16 cellular contexts compared by ENCODE assay signal in genomic region chr10:90906596-90906995, GRCh38. TPM values are rescaled to one million over a fixed set of nuclear protein-coding genes. Genes with fewer than 3 reads are reported as not detected.
A peak's percentile ranks its signal among the peaks of the same experiment; 100 is the strongest.
DNase-seq lines count a peak whose midpoint lies in the region; ATAC-seq lines count a peak whose summit lies in the region.
"Had no signal": no experiment of that assay in that cellular context is flagged by ENCODE, and none has a peak within 500 bp of the region (broad histone marks: within the 10 kb centered on the region; RNA-seq: fewer than 3 reads in every experiment).

No MANE protein-coding gene starts in this region.

- DNase-seq in activated CD4-positive, alpha-beta T cell treated with anti-CD3 and anti-CD28 coated beads for 36 hours: peak; percentile 8
- DNase-seq in activated CD4-positive, alpha-beta T cell treated with anti-CD3 and anti-CD28 coated beads, Interleukin-2, amount 50 U/mL, for 4 hours: no peak
- DNase-seq in activated naive CD4-positive, alpha-beta T cell treated with anti-CD3 and anti-CD28 coated beads, Interleukin-2, amount 50 U/mL, for 72 hours (ENCODE audit: low spot score in 2 of 2): peak in 1 of 2 donors; percentile 3
- DNase-seq in activated naive CD4-positive, alpha-beta T cell treated with anti-CD3 and anti-CD28 coated beads for 36 hours: no peak
- no peak for DNase-seq in activated T-helper 2 cell treated with anti-CD3 and anti-CD28 coated beads, Interferon-gamma antibody, Interleukin-2, Interleukin-4, amounts not matched to agents 10 μg/mL and 5 μg/mL and 100 μg/mL, durations not matched to agents 14 hours and 24 hours and 36 hours (ENCODE audit: low spot score)
- DNase-seq: AML-193; Caco-2; CD8-positive, alpha-beta memory T cell; DND-41; GDM1; HFFc6 had no signal

- no peak overlapping the region for H3K4me3 Mint-ChIP-seq in activated CD4-positive, alpha-beta T cell treated with anti-CD3 and anti-CD28 coated beads for 36 hours
- H3K4me3 Mint-ChIP-seq in activated naive CD4-positive, alpha-beta T cell treated with anti-CD3 and anti-CD28 coated beads for 36 hours: no peak overlapping the region
- no peak overlapping the region for H3K4me3 Mint-ChIP-seq in activated T-helper 2 cell treated with anti-CD3 and anti-CD28 coated beads, Interferon-gamma antibody, Interleukin-2, Interleukin-4, amounts not matched to agents 10 μg/mL and 5 μg/mL and 100 μg/mL, durations not matched to agents 14 hours and 24 hours and 36 hours (ENCODE audit: low read depth)
- no peak overlapping the region for H3K4me3 Mint-ChIP-seq in stimulated activated naive CD8-positive, alpha-beta T cell treated with anti-CD3 and anti-CD28 coated beads, Interleukin-15, Interleukin-2, amounts not matched to agents 100 ng/mL and 50 ng/mL, for 24 hours
- H3K4me3 Mint-ChIP-seq: CD8-positive, alpha-beta memory T cell; HFFc6 had no signal

- ATAC-seq in activated CD4-positive, alpha-beta T cell treated with anti-CD3 and anti-CD28 coated beads for 36 hours: peak; percentile 60
- ATAC-seq in activated naive CD4-positive, alpha-beta T cell treated with anti-CD3 and anti-CD28 coated beads, Interleukin-2, amount 50 U/mL, for 72 hours: peak; percentile 58 to 79
- ATAC-seq in GM19324 (IDR thresholded peaks at IDR 0.05; ENCODE audit: low FRiP score, unreplicated experiment): no peak
- no peak for ATAC-seq in HG03095 (IDR thresholded peaks at IDR 0.05; ENCODE audit: unreplicated experiment)

- peaks cover 1% of the 10 kb centered on the region for H3K9me3 Mint-ChIP-seq in activated CD4-positive, alpha-beta T cell treated with anti-CD3 and anti-CD28 coated beads for 36 hours (ENCODE audit: low read depth)
- H3K9me3 Mint-ChIP-seq in activated naive CD4-positive, alpha-beta T cell treated with anti-CD3 and anti-CD28 coated beads, Interleukin-2, amount 50 U/mL, for 72 hours: peaks cover 5 to 8% of the 10 kb centered on the region in 2 donors
- H3K9me3 Mint-ChIP-seq in activated naive CD4-positive, alpha-beta T cell treated with anti-CD3 and anti-CD28 coated beads for 36 hours: no peaks in the 10 kb centered on the region
- no peaks in the 10 kb centered on the region for H3K9me3 Mint-ChIP-seq in activated T-helper 2 cell treated with anti-CD3 and anti-CD28 coated beads, Interferon-gamma antibody, Interleukin-2, Interleukin-4, amounts not matched to agents 10 μg/mL and 5 μg/mL and 100 μg/mL, durations not matched to agents 14 hours and 24 hours and 36 hours
- no peaks in the 10 kb centered on the region for H3K9me3 Mint-ChIP-seq in stimulated activated naive CD8-positive, alpha-beta T cell treated with anti-CD3 and anti-CD28 coated beads, Interleukin-15, Interleukin-2, amounts not matched to agents 100 ng/mL and 50 ng/mL, for 24 hours
- H3K9me3 Mint-ChIP-seq: CD8-positive, alpha-beta memory T cell; HFFc6 had no signal

- POLR2A ChIA-PET in activated CD4-positive, alpha-beta T cell treated with anti-CD3 and anti-CD28 coated beads for 36 hours (lab: Charles Lee): no interaction called here

- intact Hi-C loops in activated CD4-positive, alpha-beta T cell treated with anti-CD3 and anti-CD28 coated beads for 36 hours (cut with DNase I, micrococcal nuclease): loop anchor here in 1 of 2 experiments (10.0 kb wide), 1 partner anchor 888 kb away; the partner anchor contains the start of gene TNKS2
- intact Hi-C loops in activated naive CD4-positive, alpha-beta T cell treated with anti-CD3 and anti-CD28 coated beads for 36 hours (cut with micrococcal nuclease): loop anchor here (2.0 kb wide), 1 partner anchor 34 kb away; no protein-coding TSS in a partner anchor
- intact Hi-C loops in activated T-helper 2 cell treated with anti-CD3 and anti-CD28 coated beads, Interferon-gamma antibody, Interleukin-2, Interleukin-4, amounts not matched to agents 10 μg/mL and 5 μg/mL and 100 μg/mL, durations not matched to agents 14 hours and 24 hours and 36 hours (cut with micrococcal nuclease): loop anchor here (5.0 kb wide), 1 partner anchor 126 kb away; no protein-coding TSS in a partner anchor

- H3K27ac Mint-ChIP-seq in activated CD4-positive, alpha-beta T cell treated with anti-CD3 and anti-CD28 coated beads for 36 hours: peak overlapping the region; percentile 27
- peak overlapping the region; percentile 74 to 96 for H3K27ac Mint-ChIP-seq in activated naive CD4-positive, alpha-beta T cell treated with anti-CD3 and anti-CD28 coated beads, Interleukin-2, amount 50 U/mL, for 72 hours
- H3K27ac Mint-ChIP-seq in activated naive CD4-positive, alpha-beta T cell treated with anti-CD3 and anti-CD28 coated beads for 36 hours: no peak overlapping the region
- peak overlapping the region; percentile 26 for H3K27ac Mint-ChIP-seq in activated T-helper 2 cell treated with anti-CD3 and anti-CD28 coated beads, Interferon-gamma antibody, Interleukin-2, Interleukin-4, amounts not matched to agents 10 μg/mL and 5 μg/mL and 100 μg/mL, durations not matched to agents 14 hours and 24 hours and 36 hours
- peak overlapping the region; percentile 11 for H3K27ac Mint-ChIP-seq in stimulated activated naive CD8-positive, alpha-beta T cell treated with anti-CD3 and anti-CD28 coated beads, Interleukin-15, Interleukin-2, amounts not matched to agents 100 ng/mL and 50 ng/mL, for 24 hours
- H3K27ac Mint-ChIP-seq: HFFc6 had no signal

- no peaks in the 10 kb centered on the region for H3K27me3 Mint-ChIP-seq in activated CD4-positive, alpha-beta T cell treated with anti-CD3 and anti-CD28 coated beads for 36 hours
- no peaks in the 10 kb centered on the region for H3K27me3 Mint-ChIP-seq in activated naive CD4-positive, alpha-beta T cell treated with anti-CD3 and anti-CD28 coated beads for 36 hours (ENCODE audit: low read depth)
- H3K27me3 Mint-ChIP-seq in activated T-helper 2 cell treated with anti-CD3 and anti-CD28 coated beads, Interferon-gamma antibody, Interleukin-2, Interleukin-4, amounts not matched to agents 10 μg/mL and 5 μg/mL and 100 μg/mL, durations not matched to agents 14 hours and 24 hours and 36 hours (ENCODE audit: low read depth): no peaks in the 10 kb centered on the region
- no peaks in the 10 kb centered on the region for H3K27me3 Mint-ChIP-seq in stimulated activated naive CD8-positive, alpha-beta T cell treated with anti-CD3 and anti-CD28 coated beads, Interleukin-15, Interleukin-2, amounts not matched to agents 100 ng/mL and 50 ng/mL, for 24 hours

- peaks cover 40% of the 10 kb centered on the region for H3K36me3 Mint-ChIP-seq in activated CD4-positive, alpha-beta T cell treated with anti-CD3 and anti-CD28 coated beads for 36 hours (ENCODE audit: low read depth)
- H3K36me3 Mint-ChIP-seq in activated naive CD4-positive, alpha-beta T cell treated with anti-CD3 and anti-CD28 coated beads, Interleukin-2, amount 50 U/mL, for 72 hours: peaks cover 13 to 20% of the 10 kb centered on the region in 2 donors
- H3K36me3 Mint-ChIP-seq in activated naive CD4-positive, alpha-beta T cell treated with anti-CD3 and anti-CD28 coated beads for 36 hours (ENCODE audit: low read depth): peaks cover 29% of the 10 kb centered on the region
- peaks cover 32% of the 10 kb centered on the region for H3K36me3 Mint-ChIP-seq in activated T-helper 2 cell treated with anti-CD3 and anti-CD28 coated beads, Interferon-gamma antibody, Interleukin-2, Interleukin-4, amounts not matched to agents 10 μg/mL and 5 μg/mL and 100 μg/mL, durations not matched to agents 14 hours and 24 hours and 36 hours (ENCODE audit: low read depth)
- H3K36me3 Mint-ChIP-seq in stimulated activated naive CD8-positive, alpha-beta T cell treated with anti-CD3 and anti-CD28 coated beads, Interleukin-15, Interleukin-2, amounts not matched to agents 100 ng/mL and 50 ng/mL, for 24 hours (ENCODE audit: low read depth): peaks cover 50% of the 10 kb centered on the region

- peaks cover 17% of the 10 kb centered on the region for H3K4me1 Mint-ChIP-seq in activated CD4-positive, alpha-beta T cell treated with anti-CD3 and anti-CD28 coated beads for 36 hours
- peaks cover 18% of the 10 kb centered on the region for H3K4me1 Mint-ChIP-seq in activated naive CD4-positive, alpha-beta T cell treated with anti-CD3 and anti-CD28 coated beads for 36 hours (ENCODE audit: low read depth)
- peaks cover 21% of the 10 kb centered on the region for H3K4me1 Mint-ChIP-seq in activated T-helper 2 cell treated with anti-CD3 and anti-CD28 coated beads, Interferon-gamma antibody, Interleukin-2, Interleukin-4, amounts not matched to agents 10 μg/mL and 5 μg/mL and 100 μg/mL, durations not matched to agents 14 hours and 24 hours and 36 hours (ENCODE audit: low read depth)
- H3K4me1 Mint-ChIP-seq in stimulated activated naive CD8-positive, alpha-beta T cell treated with anti-CD3 and anti-CD28 coated beads, Interleukin-15, Interleukin-2, amounts not matched to agents 100 ng/mL and 50 ng/mL, for 24 hours (ENCODE audit: low read depth): peaks cover 16% of the 10 kb centered on the region

- CTCF ChIA-PET in activated CD4-positive, alpha-beta T cell treated with anti-CD3 and anti-CD28 coated beads for 36 hours (lab: Charles Lee): no interaction called here
- CTCF ChIA-PET in activated naive CD4-positive, alpha-beta T cell treated with anti-CD3 and anti-CD28 coated beads for 36 hours (lab: Charles Lee): no interaction called here

RNA-seq across cellular contexts. Expression of gene ANKRD1, which starts 14.3 kb away (rescaled TPM):
- not detected for total RNA-seq in activated CD4-positive, alpha-beta T cell treated with anti-CD3 and anti-CD28 coated beads for 36 hours
- total RNA-seq in activated naive CD4-positive, alpha-beta T cell treated with anti-CD3 and anti-CD28 coated beads, Interleukin-2, amount 50 U/mL, for 72 hours: not detected
- not detected for total RNA-seq in activated naive CD4-positive, alpha-beta T cell treated with anti-CD3 and anti-CD28 coated beads for 36 hours
- total RNA-seq in activated T-helper 2 cell treated with anti-CD3 and anti-CD28 coated beads, Interferon-gamma antibody, Interleukin-2, Interleukin-4, amounts not matched to agents 10 μg/mL and 5 μg/mL and 100 μg/mL, durations not matched to agents 14 hours and 24 hours and 36 hours: not detected in 2 replicates
- total RNA-seq: A673; CD8-positive, alpha-beta memory T cell; H1 had no signal

RNA-seq across cellular contexts. Expression of gene RPP30, which starts 34.8 kb away (rescaled TPM):
- total RNA-seq in activated CD4-positive, alpha-beta T cell treated with anti-CD3 and anti-CD28 coated beads for 36 hours: 100 to 1,000 TPM; 103 to 115 TPM
- total RNA-seq in activated naive CD4-positive, alpha-beta T cell treated with anti-CD3 and anti-CD28 coated beads, Interleukin-2, amount 50 U/mL, for 72 hours: 100 to 1,000 TPM; 106 to 126 TPM
- 10 to 100 TPM; 74.7 to 75.8 TPM for total RNA-seq in activated naive CD4-positive, alpha-beta T cell treated with anti-CD3 and anti-CD28 coated beads for 36 hours
- total RNA-seq in activated T-helper 2 cell treated with anti-CD3 and anti-CD28 coated beads, Interferon-gamma antibody, Interleukin-2, Interleukin-4, amounts not matched to agents 10 μg/mL and 5 μg/mL and 100 μg/mL, durations not matched to agents 14 hours and 24 hours and 36 hours: 69.1 and 73.4 TPM in 2 replicates

RNA-seq across cellular contexts. Expression of gene HTR7, which starts 48.8 kb away (rescaled TPM):
- total RNA-seq in activated CD4-positive, alpha-beta T cell treated with anti-CD3 and anti-CD28 coated beads for 36 hours: not detected
- total RNA-seq in activated naive CD4-positive, alpha-beta T cell treated with anti-CD3 and anti-CD28 coated beads, Interleukin-2, amount 50 U/mL, for 72 hours: under 1 TPM in 1 of 2 donors, not detected in 1; 0.18 TPM
- total RNA-seq in activated naive CD4-positive, alpha-beta T cell treated with anti-CD3 and anti-CD28 coated beads for 36 hours: under 1 TPM in 1 of 2 experiments, not detected in 1; 0.10 TPM
- not detected in 2 replicates for total RNA-seq in activated T-helper 2 cell treated with anti-CD3 and anti-CD28 coated beads, Interferon-gamma antibody, Interleukin-2, Interleukin-4, amounts not matched to agents 10 μg/mL and 5 μg/mL and 100 μg/mL, durations not matched to agents 14 hours and 24 hours and 36 hours
- total RNA-seq: A673; Caco-2; CD8-positive, alpha-beta memory T cell had no signal

Comparison
In these comparisons a context has a peak if more than half of its experiments do, and no peak if none do; other contexts are left out.
1. ATAC-seq: peak in activated CD4-positive, alpha-beta T cell treated with anti-CD3 and anti-CD28 coated beads for 36 hours (single experiment) and activated naive CD4-positive, alpha-beta T cell treated with anti-CD3 and anti-CD28 coated beads, Interleukin-2, amount 50 U/mL, for 72 hours (2 of 2); none in GM19324 (single experiment) and HG03095 (single experiment).